ENCODE assay signal across 8 cellular contexts in genomic region chr5:139246394-139246793, GRCh38. TPM values are rescaled to one million over a fixed set of nuclear protein-coding genes. Genes with fewer than 3 reads are reported as not detected.
DNase-seq lines count a peak whose midpoint lies in the region; ATAC-seq, FAIRE-seq and TF ChIP-seq lines count a peak whose summit lies in the region.

No MANE protein-coding gene starts in this region.

- DNase-seq in A549 (ENCODE audit: low read depth in 1 of 2, low spot score in 1 of 2) (no peak), Kasumi-1 (lab: John Stamatoyannopoulos, UW) (peak; percentile 97 to 98), lower lobe of right lung (peak; percentile 54), ureter (ENCODE audit: low spot score) (no peak), activated gamma-delta T cell (lab: John Stamatoyannopoulos, UW) (no peak)
- DNase-seq in activated T-cell treated with anti-CD3 and anti-CD28 coated beads, Interleukin-2, amount 50 U/mL, for 24 hours = peak; percentile 72

- H3K4me3 ChIP-seq in A549 (no peak overlapping the region), lower lobe of right lung (no peak overlapping the region)

- H3K4me2 ChIP-seq in A549 = peak overlapping the region; percentile 32; the same call in 1 of the 3 replicates

- ATAC-seq in A549 (peak; percentile 70 to 72; a peak in 5 of 6 replicates), lower lobe of right lung (peak; percentile 76 to 80), HG02759 (IDR thresholded peaks at IDR 0.05; ENCODE audit: unreplicated experiment) (no peak), GM18517 (IDR thresholded peaks at IDR 0.05; ENCODE audit: unreplicated experiment) (no peak)

- no peaks in the 10 kb centered on the region for H3K27me3 Mint-ChIP-seq in activated T-cell treated with anti-CD3 and anti-CD28 coated beads, Interleukin-2, amount 50 U/mL, for 24 hours

- H3K27ac ChIP-seq in A549 (peak overlapping the region; percentile 10 to 31; a peak in 1 of 6 replicates), lower lobe of right lung (no peak overlapping the region)

- H3K9me3 ChIP-seq in A549 = no peaks in the 10 kb centered on the region
- no peaks in the 10 kb centered on the region for H3K9me3 ChIP-seq in lower lobe of right lung

- peaks cover 24% of the 10 kb centered on the region for H3K4me1 Mint-ChIP-seq in activated T-cell treated with anti-CD3 and anti-CD28 coated beads, Interleukin-2, amount 50 U/mL, for 24 hours (ENCODE audit: low read depth)

- no peaks in the 10 kb centered on the region for H3K27me3 ChIP-seq in lower lobe of right lung (ENCODE audit: low read depth)

- no peak for TF ChIP-seq EP300 in A549 (IDR thresholded peaks at IDR 0.05)

- no peak for FAIRE-seq in A549 (lab: Jason Lieb, UNC)

- no peak for TF ChIP-seq POLR2A in A549 (IDR thresholded peaks at IDR 0.05; ENCODE audit: low read length)

- CTCF ChIA-PET in A549 (lab: Yijun Ruan, JAX) = interaction anchor here (1.3 to 3.5 kb wide), 3 partner anchors 11 to 15 kb away, joined by 3 to 20 read pairs (median 4); no protein-coding TSS in a partner anchor

- no peaks in the 10 kb centered on the region for H3K9me3 Mint-ChIP-seq in activated T-cell treated with anti-CD3 and anti-CD28 coated beads, Interleukin-2, amount 50 U/mL, for 24 hours

- no peaks in the 10 kb centered on the region for H3K36me3 Mint-ChIP-seq in activated T-cell treated with anti-CD3 and anti-CD28 coated beads, Interleukin-2, amount 50 U/mL, for 24 hours (ENCODE audit: low read depth)

- 34% methylated on average over 3 of the region's 4 CpGs for WGBS in A549 (ENCODE audit: missing lambda C conversion rate)

- intact Hi-C loops in lower lobe of right lung (cut with DNase I) = no loop called here

- H3K4me1 ChIP-seq in A549 (peaks cover 8% of the 10 kb centered on the region; the same call in 1 of the 3 replicates), lower lobe of right lung (peaks cover 6% of the 10 kb centered on the region)

- H3K4me3 Mint-ChIP-seq in activated T-cell treated with anti-CD3 and anti-CD28 coated beads, Interleukin-2, amount 50 U/mL, for 24 hours = peak overlapping the region; percentile 44

- H3K27ac Mint-ChIP-seq in activated T-cell treated with anti-CD3 and anti-CD28 coated beads, Interleukin-2, amount 50 U/mL, for 24 hours = peak overlapping the region; percentile 90

- no peaks in the 10 kb centered on the region for H3K36me3 ChIP-seq in lower lobe of right lung

- POLR2A ChIA-PET in A549 (lab: Yijun Ruan, JAX) = no interaction called here

- TF ChIP-seq CTCF in A549 (IDR thresholded peaks at IDR 0.05) (no peak), lower lobe of right lung (IDR thresholded peaks at IDR 0.05) (no peak)

- TF ChIP-seq RAD21 in A549 (conservative IDR thresholded peaks at IDR 0.05 in 1 of 2, IDR thresholded peaks at IDR 0.05 in 1 of 2) = no peak

TF ChIP-seq in A549, 52 proteins besides CTCF, POLR2A, EP300 and RAD21:
- TF ChIP-seq PHF8 (IDR thresholded peaks at IDR 0.05; ENCODE audit: borderline replicate concordance, low read depth) (no peak), ESRRA (IDR thresholded peaks at IDR 0.05; ENCODE audit: borderline replicate concordance, low read length) (no peak), KDM1A (IDR thresholded peaks at IDR 0.05; ENCODE audit: low read depth) (no peak), NPAS2 (CRISPR knock-in tag; IDR thresholded peaks at IDR 0.05; ENCODE audit: borderline replicate concordance) (no peak), RCOR1 (IDR thresholded peaks at IDR 0.05; ENCODE audit: low read depth, low read length) (no peak), BCL3 (IDR thresholded peaks at IDR 0.05) (no peak), FOXS1 (CRISPR knock-in tag; IDR thresholded peaks at IDR 0.05) (no peak), ELK1 (IDR thresholded peaks at IDR 0.05; ENCODE audit: low read depth, low read length) (no peak), MYC (IDR thresholded peaks at IDR 0.05; ENCODE audit: borderline replicate concordance, low read length) (no peak), JUNB (IDR thresholded peaks at IDR 0.05) (no peak), KDM5A (IDR thresholded peaks at IDR 0.05) (no peak), FOSB (CRISPR knock-in tag; IDR thresholded peaks at IDR 0.05) (no peak), FOSL2 (IDR thresholded peaks at IDR 0.05) (no peak), FOSL2 (CRISPR knock-in tag; IDR thresholded peaks at IDR 0.05) (no peak), USF2 (IDR thresholded peaks at IDR 0.05) (no peak)

RNA-seq across cellular contexts. Expression of gene MATR3, which starts 47.1 kb away (rescaled TPM):
- polyA plus RNA-seq in A549 (2011; rRNA removed) (157 and 178 TPM in 2 replicates), A549 (2017; fragmentation: RNase III; extraction: RNeasy Plus Mini Kit Qiagen cat#74134 plus additional on column Dnase treatment) (181 to 189 TPM (median 187 TPM) in 3 replicates)
- 30.2 and 39.2 TPM in 2 replicates for polyA plus RNA-seq in A549 (2012; cell fraction: cytosol; rRNA removed)
- polyA plus RNA-seq in A549 (2012; cell fraction: nucleus; rRNA removed) = 40.1 and 59.7 TPM in 2 replicates
- 175 and 206 TPM in 2 replicates for polyA minus RNA-seq in A549 (2011; rRNA and poly(A)+ RNA removed)
- total RNA-seq in lower lobe of right lung (176 TPM), ureter (259 TPM)

RNA-seq across cellular contexts. Expression of gene SIL1, which starts 48.2 kb away (rescaled TPM):
- polyA plus RNA-seq in A549 (2011; rRNA removed) (28.5 and 45.5 TPM in 2 replicates), A549 (2017; fragmentation: RNase III; extraction: RNeasy Plus Mini Kit Qiagen cat#74134 plus additional on column Dnase treatment) (23.0 to 31.7 TPM (median 27.6 TPM) in 3 replicates)
- 33.5 and 38.8 TPM in 2 replicates for polyA plus RNA-seq in A549 (2012; cell fraction: cytosol; rRNA removed)
- 45.6 and 67.8 TPM in 2 replicates for polyA plus RNA-seq in A549 (2012; cell fraction: nucleus; rRNA removed)
- 23.8 and 24.8 TPM in 2 replicates for polyA minus RNA-seq in A549 (2011; rRNA and poly(A)+ RNA removed)
- total RNA-seq in lower lobe of right lung (40.6 TPM), ureter (83.0 TPM)

Comparison
In these comparisons a context has a peak if more than half of its experiments do, and no peak if none do; other contexts are left out.
1. ATAC-seq: peak in A549 (2 of 2) and lower lobe of right lung (2 of 2); none in HG02759 (single experiment) and GM18517 (single experiment).
2. DNase-seq: peak in Kasumi-1 (2 of 2), activated T-cell treated with anti-CD3 and anti-CD28 coated beads, Interleukin-2, amount 50 U/mL, for 24 hours (single experiment) and lower lobe of right lung (single experiment); none in A549 (0 of 2), ureter (single experiment) and activated gamma-delta T cell (single experiment).